Comparison of ENCODE assay signal across 8 cellular contexts in the genomic region with DNA sequence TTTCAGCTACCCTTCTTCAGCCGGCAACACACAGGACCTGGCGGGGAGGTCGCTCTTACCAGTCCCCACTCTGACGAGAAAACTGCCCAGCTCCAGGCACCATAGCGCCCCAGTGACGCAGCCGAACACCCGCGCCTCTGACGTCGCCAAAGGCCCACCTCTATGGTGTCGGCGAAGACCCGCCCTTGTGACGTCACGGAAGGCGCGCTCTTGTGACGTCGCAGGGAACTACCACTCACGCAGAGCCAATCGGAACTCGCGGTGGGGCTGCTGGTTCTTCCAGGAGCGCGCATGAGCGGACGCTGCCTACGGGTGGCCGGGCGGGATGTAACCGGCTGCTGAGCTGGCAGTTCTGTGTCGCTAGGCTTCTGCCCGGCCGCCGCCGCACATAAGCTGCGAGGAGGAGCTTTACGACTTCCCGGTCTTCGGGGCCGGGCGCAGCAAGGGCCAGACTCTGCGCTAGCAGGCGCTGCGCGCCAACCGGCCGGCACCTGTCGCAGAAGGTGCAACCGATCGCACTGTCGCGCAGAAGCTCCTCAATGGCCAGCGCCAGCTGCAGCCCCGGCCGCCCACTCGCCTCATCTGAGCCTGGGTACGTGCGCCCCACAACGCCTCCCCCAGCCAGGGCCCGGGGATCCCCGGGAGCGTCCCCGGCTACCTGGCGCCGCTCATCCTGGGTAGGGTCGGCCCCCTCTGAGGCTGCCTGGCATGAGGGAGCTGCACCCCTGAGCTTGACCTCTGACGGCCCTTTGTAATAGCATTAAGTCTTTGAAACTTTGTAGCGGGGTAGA.
DNase-seq lines count a peak whose midpoint lies in the region; ATAC-seq and TF ChIP-seq lines count a peak whose summit lies in the region.
"Not testable (repeated sequence)": the region's sequence is repeated elsewhere in the genome, so short reads cannot be mapped to it uniquely, and the experiment has no call there.

No MANE protein-coding gene starts in this region.

- peak overlapping the region; percentile 81 to 82 for H3K27ac ChIP-seq in mucosa of rectum (ENCODE audit: low read depth in 2 of 2, low read length in 2 of 2)

- DNase-seq in DMS114 treated with DMSO at 0.1 percent for 48 hours (lab: John Stamatoyannopoulos, UW; ENCODE audit: unreplicated experiment), result peak; percentile 95
- DNase-seq in OCI-M1 (lab: John Stamatoyannopoulos, UW), result peak; percentile 100
- DNase-seq in activated T-cell treated with anti-CD3 and anti-CD28 coated beads for 48 hours (ENCODE audit: low read depth), result peak; percentile 100
- DNase-seq in erythroblast (lab: John Stamatoyannopoulos, UW), result peak; percentile 100
- peak; percentile 100 for DNase-seq in stimulated activated CD8-positive, alpha-beta memory T cell treated with anti-CD3 and anti-CD28 coated beads, Interleukin-4, amount 100 ng/mL, for 4 hours (ENCODE audit: low read depth in 2 of 2, low spot score in 1 of 2)

- not testable (repeated sequence) for H3K4me1 ChIP-seq in mucosa of rectum (ENCODE audit: control insufficient read depth in 2 of 2, insufficient read depth in 2 of 2, low read length in 2 of 2)

- H3K27me3 Mint-ChIP-seq in IgD-negative memory B cell, result not testable (repeated sequence)

- H3K27me3 ChIP-seq in mucosa of rectum (ENCODE audit: control insufficient read depth in 2 of 2, insufficient read depth in 2 of 2, low read length in 2 of 2), result not testable (repeated sequence)

- peak overlapping the region; percentile 74 to 75 for H3K4me3 ChIP-seq in mucosa of rectum (ENCODE audit: low read length in 2 of 2)

- peak; percentile 85 for TF ChIP-seq POLR2A in erythroblast (IDR thresholded peaks at IDR 0.05; ENCODE audit: low read length)

- H3K36me3 ChIP-seq in mucosa of rectum (ENCODE audit: control insufficient read depth in 2 of 2, insufficient read depth in 2 of 2, low read length in 2 of 2), result not testable (repeated sequence)

- peak overlapping the region; percentile 96 to 100 (median 99) for H3K27ac Mint-ChIP-seq in IgD-negative memory B cell

- not testable (repeated sequence) for H3K4me1 Mint-ChIP-seq in IgD-negative memory B cell

- not testable (repeated sequence) for H3K9me3 ChIP-seq in mucosa of rectum (ENCODE audit: control insufficient read depth in 2 of 2, low read length in 2 of 2)

- H3K9me3 Mint-ChIP-seq in IgD-negative memory B cell, result not testable (repeated sequence)

- not testable (repeated sequence) for H3K36me3 Mint-ChIP-seq in IgD-negative memory B cell

- peak; percentile 100 for ATAC-seq in GM21576 (IDR thresholded peaks at IDR 0.05; ENCODE audit: unreplicated experiment)

- peak overlapping the region; percentile 91 to 98 (median 95) for H3K4me3 Mint-ChIP-seq in IgD-negative memory B cell

- peak overlapping the region; percentile 60 to 71 for H3K9ac ChIP-seq in mucosa of rectum (ENCODE audit: low read depth in 1 of 2, low read length in 2 of 2)

Comparison
In these comparisons a context has a peak if more than half of its experiments do, and no peak if none do; other contexts are left out.
1. Peak in every context shown above with its lines: DNase-seq, ATAC-seq, H3K4me3 ChIP-seq and H3K27ac ChIP-seq.